Comparison of ENCODE assay signal across 9 cellular contexts in genomic region chr17:34163681-34164080, GRCh38.
DNase-seq lines count a peak whose midpoint lies in the region; ATAC-seq and TF ChIP-seq lines count a peak whose summit lies in the region.
"Had no signal": no experiment of that assay in that cellular context is flagged by ENCODE, and none has a peak within 500 bp of the region (broad histone marks: within the 10 kb centered on the region; RNA-seq: fewer than 3 reads in every experiment).

No MANE protein-coding gene starts in this region.

- H3K36me3 ChIP-seq in H7 (replicated peaks; ENCODE audit: control insufficient read depth, insufficient read depth, low read length) (no peaks in the 10 kb centered on the region), kidney epithelial cell (ENCODE audit: control insufficient read depth, insufficient read depth, low read length) (no peaks in the 10 kb centered on the region)

- POLR2A ChIA-PET in activated CD4-positive, alpha-beta memory T cell treated with anti-CD3 and anti-CD28 coated beads, Interleukin-2, amount 10 ng/mL, durations not matched to agents 7 days and 5 days (lab: Charles Lee) = no interaction called here

- no peak overlapping the region for H3K4me3 Mint-ChIP-seq in activated CD4-positive, alpha-beta memory T cell treated with anti-CD3 and anti-CD28 coated beads, Interleukin-2, amount 10 ng/mL, durations not matched to agents 7 days and 5 days
- H3K4me3 Mint-ChIP-seq in stimulated activated naive B cell treated with anti-CD40 and anti-IgM and Interleukin-4, amounts not matched to agents 10 μg/mL and 1 μg/mL and 100 μg/mL, for 72 hours = no peak overlapping the region

- no peaks in the 10 kb centered on the region for H3K9me3 Mint-ChIP-seq in activated CD4-positive, alpha-beta memory T cell treated with anti-CD3 and anti-CD28 coated beads, Interleukin-2, amount 10 ng/mL, durations not matched to agents 7 days and 5 days
- no peaks in the 10 kb centered on the region for H3K9me3 Mint-ChIP-seq in stimulated activated naive B cell treated with anti-CD40 and anti-IgM and Interleukin-4, amounts not matched to agents 10 μg/mL and 1 μg/mL and 100 μg/mL, for 72 hours

- peaks cover 30% of the 10 kb centered on the region for H3K27me3 Mint-ChIP-seq in activated CD4-positive, alpha-beta memory T cell treated with anti-CD3 and anti-CD28 coated beads, Interleukin-2, amount 10 ng/mL, durations not matched to agents 7 days and 5 days
- H3K27me3 Mint-ChIP-seq in stimulated activated naive B cell treated with anti-CD40 and anti-IgM and Interleukin-4, amounts not matched to agents 10 μg/mL and 1 μg/mL and 100 μg/mL, for 72 hours = peaks cover 51 to 52% of the 10 kb centered on the region in 2 donors

- no peak overlapping the region for H3K4me3 ChIP-seq in AG09309 (ENCODE audit: control insufficient read depth, low read depth, low read length)
- H3K4me3 ChIP-seq in H7 (ENCODE audit: insufficient read depth, low read depth, low read length) = no peak overlapping the region
- H3K4me3 ChIP-seq in WI38 (ENCODE audit: low read depth, low read length) = 0 out of 2 replicates have a peak overlapping the region, but pooled peaks have one; percentile 9
- H3K4me3 ChIP-seq in kidney epithelial cell (ENCODE audit: low read depth, low read length) = no peak overlapping the region

- DNase-seq in AG09309 (ENCODE audit: low read depth) = no peak
- DNase-seq in H7 = peak; percentile 52
- no peak for DNase-seq in kidney epithelial cell (ENCODE audit: low read depth)
- DNase-seq in activated CD4-positive, alpha-beta memory T cell treated with anti-CD3 and anti-CD28 coated beads, Interleukin-2, amount 10 ng/mL, durations not matched to agents 7 days and 5 days = no peak
- DNase-seq in stimulated activated naive B cell treated with anti-CD40 and anti-IgM and Interleukin-4, amounts not matched to agents 10 μg/mL and 1 μg/mL and 100 μg/mL, for 72 hours = no peak
- DNase-seq: midbrain had no signal

- CTCF ChIA-PET in activated CD4-positive, alpha-beta memory T cell treated with anti-CD3 and anti-CD28 coated beads, Interleukin-2, amount 10 ng/mL, durations not matched to agents 7 days and 5 days (lab: Charles Lee) = interaction anchor here (1.5 kb wide), 1 partner anchor 7 kb away, joined by 4 read pairs; no protein-coding TSS in a partner anchor

- no peaks in the 10 kb centered on the region for H3K4me1 Mint-ChIP-seq in activated CD4-positive, alpha-beta memory T cell treated with anti-CD3 and anti-CD28 coated beads, Interleukin-2, amount 10 ng/mL, durations not matched to agents 7 days and 5 days
- no peaks in the 10 kb centered on the region for H3K4me1 Mint-ChIP-seq in stimulated activated naive B cell treated with anti-CD40 and anti-IgM and Interleukin-4, amounts not matched to agents 10 μg/mL and 1 μg/mL and 100 μg/mL, for 72 hours

- no peaks in the 10 kb centered on the region for H3K36me3 Mint-ChIP-seq in activated CD4-positive, alpha-beta memory T cell treated with anti-CD3 and anti-CD28 coated beads, Interleukin-2, amount 10 ng/mL, durations not matched to agents 7 days and 5 days (ENCODE audit: low read depth)
- H3K36me3 Mint-ChIP-seq in stimulated activated naive B cell treated with anti-CD40 and anti-IgM and Interleukin-4, amounts not matched to agents 10 μg/mL and 1 μg/mL and 100 μg/mL, for 72 hours = no peaks in the 10 kb centered on the region

- TF ChIP-seq CTCF in AG09309 (IDR thresholded peaks at IDR 0.05; ENCODE audit: control insufficient read depth, insufficient read depth, low read depth, low read length, missing control alignments) (peak; percentile 30), WI38 (IDR thresholded peaks at IDR 0.05; ENCODE audit: low read depth, low read length) (peak; percentile 49; the same call in 1 of the 2 replicates), kidney epithelial cell (IDR thresholded peaks at IDR 0.05; ENCODE audit: insufficient read depth, low read length, poor library complexity, severe bottlenecking) (peak; percentile 33)

- H3K27me3 ChIP-seq in H7 (ENCODE audit: control insufficient read depth, insufficient read depth, low read length) (no peaks in the 10 kb centered on the region), kidney epithelial cell (ENCODE audit: control insufficient read depth, insufficient read depth, low read length) (peaks cover 1% of the 10 kb centered on the region)

- ATAC-seq in GM19395 (IDR thresholded peaks at IDR 0.05; ENCODE audit: unreplicated experiment) (no peak), GM21528 (IDR thresholded peaks at IDR 0.05; ENCODE audit: low FRiP score, unreplicated experiment) (no peak)
- no peak for ATAC-seq in stimulated activated naive B cell treated with anti-CD40 and anti-IgM and Interleukin-4, amounts not matched to agents 10 μg/mL and 1 μg/mL and 100 μg/mL, for 72 hours (replicated peaks)

- no peak overlapping the region for H3K27ac Mint-ChIP-seq in activated CD4-positive, alpha-beta memory T cell treated with anti-CD3 and anti-CD28 coated beads, Interleukin-2, amount 10 ng/mL, durations not matched to agents 7 days and 5 days
- no peak overlapping the region for H3K27ac Mint-ChIP-seq in stimulated activated naive B cell treated with anti-CD40 and anti-IgM and Interleukin-4, amounts not matched to agents 10 μg/mL and 1 μg/mL and 100 μg/mL, for 72 hours
